ENCODE assay signal across 3 cellular contexts in genomic region chr14:106838991-106839769, GRCh38.
"Had no signal": no experiment of that assay in that cellular context is flagged by ENCODE, and none has a peak within 500 bp of the region (broad histone marks: within the 10 kb centered on the region; RNA-seq: fewer than 3 reads in every experiment).

No MANE protein-coding gene starts in this region.

- DNase-seq: GDM1, GF-D8 had no signal

- H3K4me3 ChIP-seq: GM12878 had no signal

- ATAC-seq: GM12878 had no signal
